Comparison of ENCODE assay signal across 2 cellular contexts in genomic region chr13:74117207-74117705, GRCh38.
TF ChIP-seq lines count a peak whose summit lies in the region.

No MANE protein-coding gene starts in this region.

TF ChIP-seq in IMR-90, 13 proteins besides CTCF, POLR2A, EP300 and RAD21:
- no peak for TF ChIP-seq MAFK (IDR thresholded peaks at IDR 0.05; ENCODE audit: low read depth, low read length)
- TF ChIP-seq NFE2L2 (IDR thresholded peaks at IDR 0.05; ENCODE audit: low read depth, low read length): no peak
- TF ChIP-seq ELK1 (IDR thresholded peaks at IDR 0.05; ENCODE audit: borderline replicate concordance, low read depth, low read length): no peak
- no peak for TF ChIP-seq SMC3 (IDR thresholded peaks at IDR 0.05; ENCODE audit: low read depth, low read length)
- TF ChIP-seq BHLHE40 (IDR thresholded peaks at IDR 0.05; ENCODE audit: low read depth, low read length): no peak
- TF ChIP-seq RCOR1 (IDR thresholded peaks at IDR 0.05; ENCODE audit: insufficient replicate concordance, low read length): no peak
- no peak for TF ChIP-seq FOS (IDR thresholded peaks at IDR 0.05; ENCODE audit: low read depth, low read length)
- TF ChIP-seq CEBPB (IDR thresholded peaks at IDR 0.05; ENCODE audit: low read depth, low read length): no peak
- TF ChIP-seq USF2 (IDR thresholded peaks at IDR 0.05; ENCODE audit: low read depth, low read length): no peak
- TF ChIP-seq MXI1 (IDR thresholded peaks at IDR 0.05; ENCODE audit: borderline replicate concordance, low read depth, low read length): no peak
- no peak for TF ChIP-seq MAZ (IDR thresholded peaks at IDR 0.05; ENCODE audit: borderline replicate concordance, low read depth, low read length)
- no peak for TF ChIP-seq RFX5 (IDR thresholded peaks at IDR 0.05; ENCODE audit: low read depth, low read length)
- TF ChIP-seq CHD1 (IDR thresholded peaks at IDR 0.05; ENCODE audit: low read depth, low read length): no peak

TF ChIP-seq in WTC11, 78 proteins besides CTCF, POLR2A, EP300 and RAD21:
- TF ChIP-seq ZNF232 (CRISPR knock-in tag; IDR thresholded peaks at IDR 0.05) (no peak), KAT7 (CRISPR knock-in tag; IDR thresholded peaks at IDR 0.05; ENCODE audit: borderline replicate concordance) (no peak), NR1H2 (CRISPR knock-in tag; IDR thresholded peaks at IDR 0.05) (no peak)
